ENCODE assay signal across 23 cellular contexts in genomic region chr3:15514663-15515357, GRCh38. TPM values are rescaled to one million over a fixed set of nuclear protein-coding genes. Genes with fewer than 3 reads are reported as not detected.
DNase-seq lines count a peak whose midpoint lies in the region; TF ChIP-seq lines count a peak whose summit lies in the region.
"Had no signal": no experiment of that assay in that cellular context is flagged by ENCODE, and none has a peak within 500 bp of the region (broad histone marks: within the 10 kb centered on the region; RNA-seq: fewer than 3 reads in every experiment).

No MANE protein-coding gene starts in this region.

- H3K4me3 ChIP-seq in Loucy (ENCODE audit: low read length, poor library complexity, severe bottlenecking) = no peak overlapping the region
- H3K4me3 ChIP-seq in skeletal muscle tissue (ENCODE audit: low read length in 3 of 3) = no peak overlapping the region
- H3K4me3 ChIP-seq: GM12878 had no signal

- H3F3A ChIP-seq in Loucy (ENCODE audit: low read depth) = no peaks in the 10 kb centered on the region

- peak overlapping the region; percentile 27 for H3K27ac ChIP-seq in skeletal muscle tissue (ENCODE audit: low read depth, low read length)
- H3K27ac ChIP-seq: 22Rv1 had no signal

- H3K9ac ChIP-seq in Loucy (ENCODE audit: low read depth, low read length, poor library complexity, severe bottlenecking) (no peak overlapping the region), skeletal muscle tissue (ENCODE audit: low read depth in 1 of 3, low read length in 3 of 3) (no peak overlapping the region)
- H3K9ac ChIP-seq: SK-N-SH had no signal

- no peaks in the 10 kb centered on the region for H3K36me3 Mint-ChIP-seq in activated CD4-positive, alpha-beta T cell treated with anti-CD3 and anti-CD28 coated beads, Interleukin-2, amount 10 ng/mL, durations not matched to agents 24 days and 14 days (ENCODE audit: low read depth)
- H3K36me3 Mint-ChIP-seq in activated CD4-positive, alpha-beta T cell treated with anti-CD3 and anti-CD28 coated beads, Interleukin-2, amount 10 ng/mL, durations not matched to agents 7 days and 5 days (ENCODE audit: low read depth) = no peaks in the 10 kb centered on the region

- CTCF ChIA-PET in activated CD4-positive, alpha-beta T cell treated with anti-CD3 and anti-CD28 coated beads, Interleukin-2, amount 10 ng/mL, durations not matched to agents 7 days and 5 days (lab: Charles Lee) = interaction anchor here (0.8 to 1.7 kb wide), 3 partner anchors 8 to 236 kb away, joined by 3 to 6 read pairs (median 3); no protein-coding TSS in a partner anchor

- H3K9me3 ChIP-seq in Loucy (ENCODE audit: insufficient read depth, low read depth, low read length) = no peaks in the 10 kb centered on the region
- no peaks in the 10 kb centered on the region for H3K9me3 ChIP-seq in skeletal muscle tissue (ENCODE audit: control insufficient read depth in 3 of 3, low read length in 3 of 3)
- H3K9me3 ChIP-seq: SK-N-SH had no signal

- H3K4me1 ChIP-seq in Loucy (ENCODE audit: insufficient read depth, low read length, poor library complexity, severe bottlenecking) (peaks cover 15% of the 10 kb centered on the region), skeletal muscle tissue (ENCODE audit: control insufficient read depth in 3 of 3, insufficient read depth in 3 of 3, low read length in 3 of 3) (peaks cover 10 to 66% (median 54%) of the 10 kb centered on the region in 3 donors)

- no peaks in the 10 kb centered on the region for H4K20me1 ChIP-seq in Loucy (ENCODE audit: insufficient read depth, low read length, poor library complexity, severe bottlenecking)

- no peaks in the 10 kb centered on the region for H3K9me3 Mint-ChIP-seq in activated CD4-positive, alpha-beta T cell treated with anti-CD3 and anti-CD28 coated beads, Interleukin-2, amount 10 ng/mL, durations not matched to agents 24 days and 14 days
- H3K9me3 Mint-ChIP-seq in activated CD4-positive, alpha-beta T cell treated with anti-CD3 and anti-CD28 coated beads, Interleukin-2, amount 10 ng/mL, durations not matched to agents 7 days and 5 days = no peaks in the 10 kb centered on the region
- H3K9me3 Mint-ChIP-seq: H9 had no signal

- no peak for TF ChIP-seq CTCF in Loucy (conservative IDR thresholded peaks at IDR 0.05; ENCODE audit: low read length)

- H3K27me3 Mint-ChIP-seq in activated CD4-positive, alpha-beta T cell treated with anti-CD3 and anti-CD28 coated beads, Interleukin-2, amount 10 ng/mL, durations not matched to agents 24 days and 14 days = no peaks in the 10 kb centered on the region
- peaks cover 3% of the 10 kb centered on the region for H3K27me3 Mint-ChIP-seq in activated CD4-positive, alpha-beta T cell treated with anti-CD3 and anti-CD28 coated beads, Interleukin-2, amount 10 ng/mL, durations not matched to agents 7 days and 5 days

- peak overlapping the region; percentile 20 for H3K4me2 ChIP-seq in Loucy (ENCODE audit: low read depth, low read length, poor library complexity, severe bottlenecking)
- H3K4me2 ChIP-seq: SK-N-SH had no signal

- intact Hi-C loops in activated CD4-positive, alpha-beta T cell treated with anti-CD3 and anti-CD28 coated beads, Interleukin-2, amount 10 ng/mL, durations not matched to agents 24 days and 14 days (cut with micrococcal nuclease) = no loop called here
- intact Hi-C loops in cardiac septum (cut with DNase I) = no loop called here

- no peak overlapping the region for H2AFZ ChIP-seq in Loucy (ENCODE audit: low read length)

- no peak for DNase-seq in activated CD4-positive, alpha-beta T cell treated with anti-CD3 and anti-CD28 coated beads, Interleukin-2, amount 10 ng/mL, durations not matched to agents 24 days and 14 days
- no peak for DNase-seq in activated CD4-positive, alpha-beta T cell treated with anti-CD3 and anti-CD28 coated beads, Interleukin-2, amount 10 ng/mL, durations not matched to agents 7 days and 5 days
- DNase-seq in myocyte (ENCODE audit: low read depth) = peak; percentile 49
- DNase-seq in cardiac septum (ENCODE audit: low spot score) = no peak
- no peak for DNase-seq in AML-193 (lab: John Stamatoyannopoulos, UW)
- no peak for DNase-seq in NCI-H526 treated with DMSO at 0.1 percent for 48 hours (lab: John Stamatoyannopoulos, UW)
- DNase-seq: ACHN, C1 segment of cervical spinal cord, H9, Kasumi-1, MM.1S, NCI-H1048, NCI-H1436, NCI-H1930, NCI-H226, NCI-H524, NCI-H82, SIG-M5, SK-N-SH had no signal

- no peaks in the 10 kb centered on the region for H3K36me3 ChIP-seq in Loucy (ENCODE audit: insufficient read depth, low read length)
- H3K36me3 ChIP-seq in skeletal muscle tissue (ENCODE audit: control insufficient read depth in 3 of 3, insufficient read depth in 3 of 3, low read length in 3 of 3) = peaks cover 0 to 2% (median 0%) of the 10 kb centered on the region in 3 donors

- H3K27me3 ChIP-seq in Loucy (ENCODE audit: insufficient read depth, low read length, poor library complexity, severe bottlenecking) (no peaks in the 10 kb centered on the region), skeletal muscle tissue (ENCODE audit: control insufficient read depth in 3 of 3, insufficient read depth in 3 of 3, low read length in 3 of 3) (no peaks in the 10 kb centered on the region)

- peak overlapping the region; percentile 39 for H3K27ac Mint-ChIP-seq in activated CD4-positive, alpha-beta T cell treated with anti-CD3 and anti-CD28 coated beads, Interleukin-2, amount 10 ng/mL, durations not matched to agents 24 days and 14 days
- H3K27ac Mint-ChIP-seq in activated CD4-positive, alpha-beta T cell treated with anti-CD3 and anti-CD28 coated beads, Interleukin-2, amount 10 ng/mL, durations not matched to agents 7 days and 5 days = no peak overlapping the region
- H3K27ac Mint-ChIP-seq: H9 had no signal

- no peaks in the 10 kb centered on the region for H3K9me2 ChIP-seq in Loucy (replicated peaks; ENCODE audit: low read depth, low read length)
- H3K9me2 ChIP-seq: SK-N-SH had no signal

- H3K4me1 Mint-ChIP-seq in activated CD4-positive, alpha-beta T cell treated with anti-CD3 and anti-CD28 coated beads, Interleukin-2, amount 10 ng/mL, durations not matched to agents 24 days and 14 days = peaks cover 12% of the 10 kb centered on the region
- peaks cover 13% of the 10 kb centered on the region for H3K4me1 Mint-ChIP-seq in activated CD4-positive, alpha-beta T cell treated with anti-CD3 and anti-CD28 coated beads, Interleukin-2, amount 10 ng/mL, durations not matched to agents 7 days and 5 days

- H3K4me3 Mint-ChIP-seq in activated CD4-positive, alpha-beta T cell treated with anti-CD3 and anti-CD28 coated beads, Interleukin-2, amount 10 ng/mL, durations not matched to agents 24 days and 14 days = no peak overlapping the region
- H3K4me3 Mint-ChIP-seq in activated CD4-positive, alpha-beta T cell treated with anti-CD3 and anti-CD28 coated beads, Interleukin-2, amount 10 ng/mL, durations not matched to agents 7 days and 5 days = no peak overlapping the region
- H3K4me3 Mint-ChIP-seq: H9 had no signal

- POLR2A ChIA-PET in activated CD4-positive, alpha-beta T cell treated with anti-CD3 and anti-CD28 coated beads, Interleukin-2, amount 10 ng/mL, durations not matched to agents 7 days and 5 days (lab: Charles Lee) = no interaction called here

- no peaks in the 10 kb centered on the region for H3K79me2 ChIP-seq in Loucy (ENCODE audit: insufficient read depth, low read length)

RNA-seq across cellular contexts. Expression of gene COLQ, which starts 6.7 kb away (rescaled TPM):
- 1.7 TPM in 2 replicates for total RNA-seq in activated CD4-positive, alpha-beta T cell treated with anti-CD3 and anti-CD28 coated beads, Interleukin-2, amount 10 ng/mL, durations not matched to agents 24 days and 14 days
- total RNA-seq in activated CD4-positive, alpha-beta T cell treated with anti-CD3 and anti-CD28 coated beads, Interleukin-2, amount 10 ng/mL, durations not matched to agents 7 days and 5 days = 1 to 10 TPM; 3.3 to 4.3 TPM
- total RNA-seq in myocyte = 2.9 and 24.8 TPM in 2 replicates
- polyA plus RNA-seq in myocyte (2012) = 2.5 TPM
- total RNA-seq in skeletal muscle tissue = 14.1 TPM
- 41.7 TPM for total RNA-seq in cardiac septum
